Comparison of ENCODE assay signal across 18 cellular contexts in genomic region chr12:112482734-112483133, GRCh38.
DNase-seq lines count a peak whose midpoint lies in the region.
"Had no signal": no experiment of that assay in that cellular context is flagged by ENCODE, and none has a peak within 500 bp of the region (broad histone marks: within the 10 kb centered on the region; RNA-seq: fewer than 3 reads in every experiment).

No MANE protein-coding gene starts in this region.

- peak; percentile 17 for DNase-seq in activated CD8-positive, alpha-beta memory T cell treated with anti-CD3 and anti-CD28 coated beads for 24 hours
- no peak for DNase-seq in activated CD8-positive, alpha-beta memory T cell treated with anti-CD3 and anti-CD28 coated beads, Interleukin-2, amount 50 U/mL, for 48 hours
- DNase-seq in cerebellar cortex (ENCODE audit: low spot score) = peak; percentile 18
- peak; percentile 74 for DNase-seq in inferior parietal cortex (ENCODE audit: extremely low spot score)
- DNase-seq in putamen (ENCODE audit: low spot score) = peak; percentile 88
- no peak for DNase-seq in AML-193 (lab: John Stamatoyannopoulos, UW)
- DNase-seq in activated CD4-positive, alpha-beta T cell treated with anti-CD3 and anti-CD28 coated beads for 1 hour = no peak
- no peak for DNase-seq in DMS153 (lab: John Stamatoyannopoulos, UW)
- DNase-seq: activated CD8-positive, alpha-beta T cell treated with anti-CD3 and anti-CD28 coated beads for 36 hours; CD4-positive, alpha-beta memory T cell; esophagus squamous epithelium; left ventricle myocardium superior; naive B cell; NCI-H1092 treated with DMSO at 0.1 percent for 48 hours; NCI-H187 treated with DMSO at 0.1 percent for 48 hours; NCI-H226; SIG-M5; stomach had no signal

Comparison
In these comparisons a context has a peak if more than half of its experiments do, and no peak if none do; other contexts are left out.
1. DNase-seq: peak in activated CD8-positive, alpha-beta memory T cell treated with anti-CD3 and anti-CD28 coated beads for 24 hours (single experiment), cerebellar cortex (single experiment), inferior parietal cortex (single experiment) and putamen (single experiment); none in activated CD8-positive, alpha-beta memory T cell treated with anti-CD3 and anti-CD28 coated beads, Interleukin-2, amount 50 U/mL, for 48 hours (single experiment), AML-193 (0 of 2), activated CD4-positive, alpha-beta T cell treated with anti-CD3 and anti-CD28 coated beads for 1 hour (single experiment) and DMS153 (single experiment).